ENCODE assay signal across 15 cellular contexts in genomic region chr10:69336952-69337311, GRCh38. TPM values are rescaled to one million over a fixed set of nuclear protein-coding genes. Genes with fewer than 3 reads are reported as not detected.
DNase-seq lines count a peak whose midpoint lies in the region; ATAC-seq, FAIRE-seq and TF ChIP-seq lines count a peak whose summit lies in the region.
"Had no signal": no experiment of that assay in that cellular context is flagged by ENCODE, and none has a peak within 500 bp of the region (broad histone marks: within the 10 kb centered on the region; RNA-seq: fewer than 3 reads in every experiment).

No MANE protein-coding gene starts in this region.

- H3K4me3 Mint-ChIP-seq in CD4-positive, alpha-beta memory T cell: peak overlapping the region in 3 of 8 donors; percentile 11 to 57 (median 31)
- H3K4me3 Mint-ChIP-seq: stimulated activated naive CD8-positive, alpha-beta T cell treated with anti-CD3 and anti-CD28 coated beads, Interleukin-15, amount 100 ng/mL, for 72 hours had no signal

- H3K27me3 Mint-ChIP-seq in CD4-positive, alpha-beta memory T cell: no peaks in the 10 kb centered on the region
- H3K27me3 Mint-ChIP-seq: stimulated activated naive CD8-positive, alpha-beta T cell treated with anti-CD3 and anti-CD28 coated beads, Interleukin-15, amount 100 ng/mL, for 72 hours had no signal

- peaks cover 9 to 12% of the 10 kb centered on the region in 2 donors for H3K36me3 Mint-ChIP-seq in CD4-positive, alpha-beta memory T cell

- no peaks in the 10 kb centered on the region for H3K79me2 ChIP-seq in MM.1S (ENCODE audit: low read length)

- H3K4me1 Mint-ChIP-seq in CD4-positive, alpha-beta memory T cell: peaks cover 44 to 88% (median 71%) of the 10 kb centered on the region in 4 donors

- no peaks in the 10 kb centered on the region for H4K20me1 ChIP-seq in MM.1S (ENCODE audit: insufficient read depth, low read length)

- no peaks in the 10 kb centered on the region for H3K27me3 ChIP-seq in CD4-positive, alpha-beta memory T cell (ENCODE audit: insufficient read depth, low read length)
- H3K27me3 ChIP-seq in ascending aorta (no peaks in the 10 kb centered on the region), MM.1S (replicated peaks; ENCODE audit: insufficient read depth, low read length) (no peaks in the 10 kb centered on the region)
- H3K27me3 ChIP-seq: MG63 had no signal

- intact Hi-C loops in CD4-positive, alpha-beta memory T cell (cut with micrococcal nuclease): no loop called here
- intact Hi-C loops in ascending aorta (cut with DNase I) (no loop called here), kidney (cut with DNase I) (no loop called here)

- H3K4me1 ChIP-seq in CD4-positive, alpha-beta memory T cell (ENCODE audit: insufficient read depth, low read length): peaks cover 77% of the 10 kb centered on the region
- H3K4me1 ChIP-seq in ascending aorta: peaks cover 62 to 84% of the 10 kb centered on the region in 2 donors
- H3K4me1 ChIP-seq in kidney (ENCODE audit: control insufficient read depth in 1 of 2, insufficient read depth in 1 of 2, low read depth in 1 of 2, low read length in 2 of 2): peaks cover 51% of the 10 kb centered on the region in 2 donors
- no peaks in the 10 kb centered on the region for H3K4me1 ChIP-seq in MM.1S (ENCODE audit: low read length)

- no peaks in the 10 kb centered on the region for H3K9me3 ChIP-seq in CD4-positive, alpha-beta memory T cell (ENCODE audit: control insufficient read depth in 1 of 2, low read length in 2 of 2)
- H3K9me3 ChIP-seq in ascending aorta: no peaks in the 10 kb centered on the region
- no peaks in the 10 kb centered on the region for H3K9me3 ChIP-seq in kidney (ENCODE audit: control insufficient read depth in 1 of 2, low read length in 2 of 2)
- no peaks in the 10 kb centered on the region for H3K9me3 ChIP-seq in MM.1S (replicated peaks; ENCODE audit: insufficient read depth, low read length)
- H3K9me3 ChIP-seq: MG63 had no signal

- ATAC-seq in GM21737 (IDR thresholded peaks at IDR 0.05; ENCODE audit: unreplicated experiment) (no peak), GM18870 (IDR thresholded peaks at IDR 0.05; ENCODE audit: unreplicated experiment) (no peak)
- ATAC-seq: stimulated activated naive CD8-positive, alpha-beta T cell treated with anti-CD3 and anti-CD28 coated beads, Interleukin-15, amount 100 ng/mL, for 72 hours had no signal

- FAIRE-seq in kidney (lab: Jason Lieb, UNC): no peak

- H3K27ac ChIP-seq in CD4-positive, alpha-beta memory T cell (ENCODE audit: low read depth, low read length): no peak overlapping the region
- H3K27ac ChIP-seq in ascending aorta: peak overlapping the region; percentile 90 to 91
- H3K27ac ChIP-seq in kidney (ENCODE audit: low read depth in 2 of 2, low read length in 2 of 2): peak overlapping the region; percentile 25 to 66
- H3K27ac ChIP-seq in skin epidermis: peak overlapping the region in 20 of 21 experiments; percentile 14 to 85 (median 64)
- no peak overlapping the region for H3K27ac ChIP-seq in MM.1S (ENCODE audit: low read length)
- H3K27ac ChIP-seq: SK-N-MC had no signal

- H3F3A ChIP-seq in MM.1S (ENCODE audit: insufficient read depth, low read length): no peaks in the 10 kb centered on the region

- no peaks in the 10 kb centered on the region for H3K36me3 ChIP-seq in CD4-positive, alpha-beta memory T cell (ENCODE audit: insufficient read depth, low read length)
- H3K36me3 ChIP-seq in ascending aorta (no peaks in the 10 kb centered on the region), kidney (ENCODE audit: control insufficient read depth in 1 of 2, insufficient read depth in 2 of 2, low read length in 2 of 2) (no peaks in the 10 kb centered on the region), MM.1S (replicated peaks; ENCODE audit: insufficient read depth, low read length) (no peaks in the 10 kb centered on the region)

- no peaks in the 10 kb centered on the region for H3K9me2 ChIP-seq in MM.1S (replicated peaks; ENCODE audit: insufficient read depth, low read length)

- H2AFZ ChIP-seq in MM.1S (ENCODE audit: low read length): no peak overlapping the region

- no peaks in the 10 kb centered on the region for H3K9me3 Mint-ChIP-seq in CD4-positive, alpha-beta memory T cell
- H3K9me3 Mint-ChIP-seq: stimulated activated naive CD8-positive, alpha-beta T cell treated with anti-CD3 and anti-CD28 coated beads, Interleukin-15, amount 100 ng/mL, for 72 hours had no signal

- DNase-seq in CD4-positive, alpha-beta memory T cell: no peak
- DNase-seq in ascending aorta (ENCODE audit: low spot score in 2 of 2) (no peak), kidney (no peak), MM.1S (no peak), NCI-H82 treated with DMSO at 0.1 percent for 48 hours (lab: John Stamatoyannopoulos, UW; ENCODE audit: unreplicated experiment) (no peak)
- DNase-seq: activated effector memory CD4-positive, alpha-beta T cell treated with Interleukin-2 at 50 U/mL for 16 hours; Calu3; cortex of kidney; MG63; stimulated activated CD4-positive, alpha-beta T cell treated with anti-CD3 and anti-CD28 coated beads, Interleukin-4, amount 100 ng/mL, for 1 hour; stimulated activated naive CD8-positive, alpha-beta T cell treated with anti-CD3 and anti-CD28 coated beads, Interleukin-15, amount 100 ng/mL, for 72 hours had no signal

- no peak overlapping the region for H3K4me3 ChIP-seq in CD4-positive, alpha-beta memory T cell (ENCODE audit: low read length in 2 of 2)
- peak overlapping the region in 1 of 2 donors; percentile 18 for H3K4me3 ChIP-seq in ascending aorta
- no peak overlapping the region for H3K4me3 ChIP-seq in kidney (ENCODE audit: low read length in 2 of 2)
- no peak overlapping the region for H3K4me3 ChIP-seq in skin epidermis
- no peak overlapping the region for H3K4me3 ChIP-seq in MM.1S (ENCODE audit: low read length)
- H3K4me3 ChIP-seq: MG63 had no signal

- no peak for TF ChIP-seq CTCF in ascending aorta (IDR thresholded peaks at IDR 0.05)
- TF ChIP-seq CTCF in kidney (IDR thresholded peaks at IDR 0.05; ENCODE audit: borderline replicate concordance, extremely low read depth, insufficient read depth): no peak
- TF ChIP-seq CTCF in MM.1S (IDR thresholded peaks at IDR 0.05; ENCODE audit: low read length): no peak

- peak overlapping the region in 5 of 7 donors; percentile 42 to 70 (median 54) for H3K27ac Mint-ChIP-seq in CD4-positive, alpha-beta memory T cell
- H3K27ac Mint-ChIP-seq: stimulated activated naive CD8-positive, alpha-beta T cell treated with anti-CD3 and anti-CD28 coated beads, Interleukin-15, amount 100 ng/mL, for 72 hours had no signal

- CTCF ChIA-PET in CD4-positive, alpha-beta memory T cell (lab: Charles Lee; ENCODE audit: partially characterized antibody): interaction anchor here (0.8 to 1.0 kb wide), 2 partner anchors 12 to 56 kb away, joined by 4 to 5 read pairs; no protein-coding TSS in a partner anchor

- POLR2A ChIA-PET in CD4-positive, alpha-beta memory T cell (lab: Charles Lee; ENCODE audit: partially characterized antibody): interaction anchor here (0.6 to 7.4 kb wide), 5 partner anchors 10 to 204 kb away, joined by 3 to 49 read pairs (median 4); no protein-coding TSS in a partner anchor

- no peak overlapping the region for H3K4me2 ChIP-seq in MM.1S (ENCODE audit: low read depth, low read length)

- no peak overlapping the region for H3K9ac ChIP-seq in kidney (ENCODE audit: low read length in 2 of 2)
- no peak overlapping the region for H3K9ac ChIP-seq in MM.1S (ENCODE audit: low read length)

RNA-seq across cellular contexts. Expression of gene HK1, which starts 58.6 kb away (rescaled TPM):
- 10 to 100 TPM; 68.6 to 70.1 TPM for total RNA-seq in CD4-positive, alpha-beta memory T cell
- polyA plus RNA-seq in CD4-positive, alpha-beta memory T cell: 100 to 1,000 TPM; 153 to 156 TPM
- 128 TPM for total RNA-seq in ascending aorta
- 84.9 TPM for total RNA-seq in kidney
- 35.9 TPM for polyA plus RNA-seq in kidney (ENCODE audit: insufficient read depth, low read depth, low replicate concordance)

Comparison
In these comparisons a context has a peak if more than half of its experiments do, and no peak if none do; other contexts are left out.
1. H3K27ac ChIP-seq: peak in ascending aorta (2 of 2), kidney (2 of 2) and skin epidermis (20 of 21); none in CD4-positive, alpha-beta memory T cell (single experiment) and MM.1S (single experiment).